Comparison of ENCODE assay signal across 19 cellular contexts in the genomic region with DNA sequence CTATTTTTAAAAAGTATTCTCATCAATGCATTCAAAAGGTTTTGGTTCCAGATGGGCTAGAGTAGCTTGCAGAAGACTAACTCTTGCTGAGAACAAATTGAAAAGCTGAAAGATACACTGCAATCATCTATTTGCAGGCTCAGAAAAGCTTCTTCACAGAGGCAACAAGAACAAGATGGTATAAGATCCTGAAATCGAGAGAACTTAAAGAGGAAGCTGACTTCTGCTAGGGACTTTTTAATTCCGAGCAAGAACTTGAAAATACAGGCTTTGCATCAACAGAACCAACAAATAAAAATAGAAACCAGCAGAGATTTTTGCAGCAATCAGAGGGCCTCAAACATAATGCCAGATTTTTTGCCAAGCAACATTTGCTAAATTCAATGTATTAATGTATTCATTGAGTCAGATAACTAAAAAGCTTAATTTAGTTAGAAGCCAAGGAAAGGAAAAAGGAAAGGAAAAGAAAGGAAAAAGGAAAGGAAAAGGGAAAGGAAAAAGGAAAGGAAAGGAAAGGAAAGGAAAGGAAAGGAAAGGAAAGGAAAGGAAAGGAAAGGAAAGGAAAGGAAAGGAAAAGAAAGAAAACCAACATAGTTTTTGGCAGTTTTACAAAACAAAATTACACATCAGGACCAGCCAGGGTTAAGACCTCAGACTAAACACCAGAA. TPM values are rescaled to one million over a fixed set of nuclear protein-coding genes. Genes with fewer than 3 reads are reported as not detected.
DNase-seq lines count a peak whose midpoint lies in the region; ATAC-seq and TF ChIP-seq lines count a peak whose summit lies in the region.
"Had no signal": no experiment of that assay in that cellular context is flagged by ENCODE, and none has a peak within 500 bp of the region (broad histone marks: within the 10 kb centered on the region; RNA-seq: fewer than 3 reads in every experiment).

No MANE protein-coding gene starts in this region.

- H3K4me3 ChIP-seq in OCI-LY3 (ENCODE audit: low read length) (0 out of 2 replicates have a peak overlapping the region, but pooled peaks have one; percentile 21), A673 (ENCODE audit: low read depth, low read length, poor library complexity, severe bottlenecking) (no peak overlapping the region)
- H3K4me3 ChIP-seq: gastroesophageal sphincter, lower lobe of right lung, SK-N-MC had no signal

- H3K27ac Mint-ChIP-seq in activated naive CD8-positive, alpha-beta T cell treated with anti-CD3 and anti-CD28 coated beads, Interleukin-2, amount 50 U/mL, for 24 hours: no peak overlapping the region
- H3K27ac Mint-ChIP-seq: activated T-helper 17 cell treated with anti-CD3 and anti-CD28 coated beads, Interleukin-2, amount 50 U/mL, for 72 hours; natural killer cell had no signal

- H3K4me1 ChIP-seq in OCI-LY3 (ENCODE audit: low read length) (peaks cover 18% of the 10 kb centered on the region), A673 (ENCODE audit: insufficient read depth, low read length, poor library complexity, severe bottlenecking) (no peaks in the 10 kb centered on the region)
- H3K4me1 ChIP-seq: gastroesophageal sphincter, lower lobe of right lung had no signal

- POLR2A ChIA-PET in A673 (lab: Charles Lee; ENCODE audit: low non-redundant PET): no interaction called here

- H3K9ac ChIP-seq in OCI-LY3 (ENCODE audit: low read length): no peak overlapping the region

- DNase-seq in Ammon's horn (ENCODE audit: low spot score) (peak; percentile 10), A673 (ENCODE audit: low spot score) (no peak), A172 (ENCODE audit: low spot score) (no peak), AG20443 (ENCODE audit: low spot score) (no peak)
- DNase-seq in activated naive CD8-positive, alpha-beta T cell treated with anti-CD3 and anti-CD28 coated beads, Interleukin-2, amount 50 U/mL, for 24 hours: no peak
- DNase-seq: activated CD8-positive, alpha-beta memory T cell treated with anti-CD3 and anti-CD28 coated beads for 24 hours; anterior cingulate cortex; IMR-90; lower lobe of right lung; natural killer cell; NCI-H1417; NCI-H2227 treated with DMSO at 0.1 percent for 48 hours; PC-3 had no signal

- H3K36me3 ChIP-seq in OCI-LY3 (replicated peaks; ENCODE audit: low read depth, low read length): no peaks in the 10 kb centered on the region
- no peaks in the 10 kb centered on the region for H3K36me3 ChIP-seq in A673 (ENCODE audit: insufficient read depth, low read length, poor library complexity, severe bottlenecking)
- H3K36me3 ChIP-seq: gastroesophageal sphincter, lower lobe of right lung had no signal

- H3K4me2 ChIP-seq in OCI-LY3 (ENCODE audit: low read length): peak overlapping the region; percentile 61

- H3K4me1 Mint-ChIP-seq in activated naive CD8-positive, alpha-beta T cell treated with anti-CD3 and anti-CD28 coated beads, Interleukin-2, amount 50 U/mL, for 24 hours: peaks cover 11% of the 10 kb centered on the region

- peaks cover 10% of the 10 kb centered on the region for H3K36me3 Mint-ChIP-seq in activated naive CD8-positive, alpha-beta T cell treated with anti-CD3 and anti-CD28 coated beads, Interleukin-2, amount 50 U/mL, for 24 hours (ENCODE audit: low read depth)
- H3K36me3 Mint-ChIP-seq: natural killer cell had no signal

- TF ChIP-seq CTCF in OCI-LY3 (IDR thresholded peaks at IDR 0.05; ENCODE audit: low read depth, low read length) (no peak), A673 (conservative IDR thresholded peaks at IDR 0.05; ENCODE audit: low read depth, low read length) (no peak)

- H4K20me1 ChIP-seq in OCI-LY3 (ENCODE audit: insufficient read depth, low read length): peaks cover 9% of the 10 kb centered on the region; the same call in 1 of the 2 replicates

- peaks cover 27% of the 10 kb centered on the region for H3K79me2 ChIP-seq in OCI-LY3 (ENCODE audit: low read length)

- CTCF ChIA-PET in A673 (lab: Charles Lee): interaction anchor here (0.6 to 0.7 kb wide), 2 partner anchors 28 to 276 kb away, joined by 5 to 10 read pairs; no protein-coding TSS in a partner anchor

- H3K27ac ChIP-seq in OCI-LY3 (ENCODE audit: low read length) (peak overlapping the region; percentile 6; the same call in 1 of the 2 replicates), A673 (ENCODE audit: low read depth, low read length, poor library complexity, severe bottlenecking) (no peak overlapping the region)
- H3K27ac ChIP-seq: gastroesophageal sphincter, lower lobe of right lung, SK-N-MC had no signal

- no peak for TF ChIP-seq POLR2A in GM18505 (IDR thresholded peaks at IDR 0.05; ENCODE audit: borderline replicate concordance, extremely low read depth, insufficient read depth, insufficient read length)

- no TSS peak for BruUV-seq in A673 (replicated peaks; lab: Mats Ljungman, UMichigan)

- no peaks in the 10 kb centered on the region for H3K27me3 Mint-ChIP-seq in activated naive CD8-positive, alpha-beta T cell treated with anti-CD3 and anti-CD28 coated beads, Interleukin-2, amount 50 U/mL, for 24 hours
- H3K27me3 Mint-ChIP-seq: activated T-helper 17 cell treated with anti-CD3 and anti-CD28 coated beads, Interleukin-2, amount 50 U/mL, for 72 hours had no signal

- no peaks in the 10 kb centered on the region for H3K9me3 Mint-ChIP-seq in activated naive CD8-positive, alpha-beta T cell treated with anti-CD3 and anti-CD28 coated beads, Interleukin-2, amount 50 U/mL, for 24 hours
- H3K9me3 Mint-ChIP-seq: activated T-helper 17 cell treated with anti-CD3 and anti-CD28 coated beads, Interleukin-2, amount 50 U/mL, for 72 hours; natural killer cell had no signal

- H3K9me3 ChIP-seq in OCI-LY3 (ENCODE audit: insufficient read depth, low read length) (no peaks in the 10 kb centered on the region), A673 (ENCODE audit: low read depth, low read length, poor library complexity, severe bottlenecking) (peaks cover 7% of the 10 kb centered on the region)
- H3K9me3 ChIP-seq: gastroesophageal sphincter had no signal

- no peak overlapping the region for H2AFZ ChIP-seq in OCI-LY3 (ENCODE audit: low read depth, low read length)

- ATAC-seq in GM18505 (IDR thresholded peaks at IDR 0.05; ENCODE audit: unreplicated experiment): peak; percentile 58
- peak; percentile 68 for ATAC-seq in HG02759 (IDR thresholded peaks at IDR 0.05; ENCODE audit: unreplicated experiment)
- no peak for ATAC-seq in activated naive CD8-positive, alpha-beta T cell treated with anti-CD3 and anti-CD28 coated beads, Interleukin-2, amount 50 U/mL, for 24 hours
- ATAC-seq: activated T-helper 17 cell treated with anti-CD3 and anti-CD28 coated beads, Interleukin-2, amount 50 U/mL, for 72 hours; gastroesophageal sphincter; lower lobe of right lung; natural killer cell; PC-3 had no signal

- H3K27me3 ChIP-seq in OCI-LY3 (ENCODE audit: low read depth, low read length): no peaks in the 10 kb centered on the region
- H3K27me3 ChIP-seq in A673 (replicated peaks; ENCODE audit: insufficient read depth, low read depth, low read length, poor library complexity): no peaks in the 10 kb centered on the region
- H3K27me3 ChIP-seq: gastroesophageal sphincter had no signal

- intact Hi-C loops in A673 (cut with micrococcal nuclease; ENCODE audit: unreplicated experiment): no loop called here

- no peak overlapping the region for H3K4me3 Mint-ChIP-seq in activated naive CD8-positive, alpha-beta T cell treated with anti-CD3 and anti-CD28 coated beads, Interleukin-2, amount 50 U/mL, for 24 hours
- H3K4me3 Mint-ChIP-seq: activated T-helper 17 cell treated with anti-CD3 and anti-CD28 coated beads, Interleukin-2, amount 50 U/mL, for 72 hours; natural killer cell had no signal

RNA-seq across cellular contexts. Expression of gene FAF1, which starts 42.8 kb away (rescaled TPM):
- 105 and 109 TPM in 2 replicates for total RNA-seq in A673 (2021)
- total RNA-seq in A172 (2014; rRNA removed; shearing (Covaris generic)): 98.8 and 99.1 TPM in 2 replicates

RNA-seq across cellular contexts. Expression of gene CDKN2C, which starts 52.8 kb away (rescaled TPM):
- 50.9 and 53.5 TPM in 2 replicates for total RNA-seq in A673 (2021)
- 65.5 and 89.0 TPM in 2 replicates for total RNA-seq in A172 (2014; rRNA removed; shearing (Covaris generic))
